In genomic region chr17:50556803-50557202, GRCh38 we compare ENCODE assay signal across 18 cellular contexts. TPM values are rescaled to one million over a fixed set of nuclear protein-coding genes. Genes with fewer than 3 reads are reported as not detected.
DNase-seq lines count a peak whose midpoint lies in the region; ATAC-seq lines count a peak whose summit lies in the region.
"Had no signal": no experiment of that assay in that cellular context is flagged by ENCODE, and none has a peak within 500 bp of the region (broad histone marks: within the 10 kb centered on the region; RNA-seq: fewer than 3 reads in every experiment).

No MANE protein-coding gene starts in this region.

- ATAC-seq in left lobe of liver: peak; percentile 59
- no peak for ATAC-seq in GM18873 (IDR thresholded peaks at IDR 0.05; ENCODE audit: low FRiP score, unreplicated experiment)
- ATAC-seq in HG03097 (IDR thresholded peaks at IDR 0.05; ENCODE audit: low FRiP score, unreplicated experiment): no peak
- ATAC-seq: HCT116; stimulated activated naive B cell treated with anti-CD40 and anti-IgM and Interleukin-4, amounts not matched to agents 10 μg/mL and 1 μg/mL and 100 μg/mL, for 72 hours had no signal

- DNase-seq in NCI-H1417 (lab: John Stamatoyannopoulos, UW) (peak in 2 of 3 experiments; percentile 18 to 28), NCI-H1417 treated with DMSO at 0.1 percent for 48 hours (lab: John Stamatoyannopoulos, UW) (no peak), NCI-H2029 (lab: John Stamatoyannopoulos, UW) (peak; percentile 69), SHP77 (lab: John Stamatoyannopoulos, UW) (peak; percentile 84 to 89), left lobe of liver (ENCODE audit: low spot score) (peak; percentile 81), NOMO-1 treated with dmso at 0.1 percent for 144 hours (lab: John Stamatoyannopoulos, UW; ENCODE audit: unreplicated experiment) (no peak)
- DNase-seq: 8988T; activated CD4-positive, alpha-beta T cell treated with anti-CD3 and anti-CD28 coated beads, Interleukin-2, amount 50 U/mL, for 4 hours; activated T-cell treated with anti-CD3 and anti-CD28 coated beads, Interleukin-2, amount 50 U/mL, for 1 hour; KBM-7; naive B cell; spleen; stimulated activated naive B cell treated with anti-CD40 and anti-IgM and Interleukin-4, amounts not matched to agents 10 μg/mL and 1 μg/mL and 100 μg/mL, for 72 hours; trophoblast cell had no signal

RNA-seq across cellular contexts. Expression of gene CACNA1G, which starts 3.7 kb away (rescaled TPM):
- total RNA-seq in left lobe of liver: 0.10 TPM

RNA-seq across cellular contexts. Expression of gene SPATA20, which starts 9.8 kb away (rescaled TPM):
- total RNA-seq in left lobe of liver: 40.6 TPM

RNA-seq across cellular contexts. Expression of gene EPN3, which starts 24.3 kb away (rescaled TPM):
- total RNA-seq in left lobe of liver: 0.35 TPM
- total RNA-seq: posterior vena cava, spleen had no signal

RNA-seq across cellular contexts. Expression of gene MYCBPAP, which starts 48.6 kb away (rescaled TPM):
- total RNA-seq in left lobe of liver: not detected

Comparison
In these comparisons a context has a peak if more than half of its experiments do, and no peak if none do; other contexts are left out.
1. DNase-seq: peak in NCI-H1417 (2 of 3), NCI-H2029 (single experiment), SHP77 (2 of 2) and left lobe of liver (single experiment); none in NCI-H1417 treated with DMSO at 0.1 percent for 48 hours (single experiment) and NOMO-1 treated with dmso at 0.1 percent for 144 hours (single experiment).